Comparison of ENCODE assay signal across 10 cellular contexts in genomic region chr16:68369697-68370096, GRCh38. TPM values are rescaled to one million over a fixed set of nuclear protein-coding genes. Genes with fewer than 3 reads are reported as not detected.
DNase-seq lines count a peak whose midpoint lies in the region; ATAC-seq lines count a peak whose summit lies in the region.
"Had no signal": no experiment of that assay in that cellular context is flagged by ENCODE, and none has a peak within 500 bp of the region (broad histone marks: within the 10 kb centered on the region; RNA-seq: fewer than 3 reads in every experiment).

No MANE protein-coding gene starts in this region.

- H3K9me3 ChIP-seq in MG63: no peaks in the 10 kb centered on the region

- no peaks in the 10 kb centered on the region for H3K27me3 ChIP-seq in MG63

- DNase-seq in activated naive CD4-positive, alpha-beta T cell treated with Interleukin-2 at 50 U/mL for 16 hours: peak; percentile 35
- DNase-seq in activated naive CD4-positive, alpha-beta T cell (lab: John Stamatoyannopoulos, UW): no peak
- peak; percentile 47 to 62 for DNase-seq in activated CD4-positive, alpha-beta T cell treated with anti-CD3 and anti-CD28 coated beads, Interleukin-2, amount 50 U/mL, for 48 hours
- DNase-seq in stimulated activated naive CD8-positive, alpha-beta T cell treated with anti-CD3 and anti-CD28 coated beads, Interleukin-15, Interleukin-2, amounts not matched to agents 100 U/mL and 50 U/mL, for 24 hours: peak; percentile 61
- DNase-seq in GOT3 (lab: John Stamatoyannopoulos, UW) (no peak), HK-2 (ENCODE audit: unreplicated experiment) (no peak), MG63 (no peak)
- DNase-seq: NCI-H1092 treated with DMSO at 0.1 percent for 48 hours; stimulated activated naive CD4-positive, alpha-beta T cell treated with Interleukin-2 at 50 U/mL for 16 hours had no signal

- ATAC-seq in HG03097 (IDR thresholded peaks at IDR 0.05; ENCODE audit: low FRiP score, unreplicated experiment): peak; percentile 56
- peak; percentile 63 for ATAC-seq in stimulated activated naive CD8-positive, alpha-beta T cell treated with anti-CD3 and anti-CD28 coated beads, Interleukin-15, Interleukin-2, amounts not matched to agents 100 U/mL and 50 U/mL, for 24 hours

- no peaks in the 10 kb centered on the region for H3K36me3 ChIP-seq in MG63

- H3K4me3 ChIP-seq in MG63: no peak overlapping the region

RNA-seq across cellular contexts. Expression of gene PRMT7, which starts 58.9 kb away (rescaled TPM):
- total RNA-seq in MG63 (2014; rRNA removed; shearing (Covaris generic); ENCODE audit: low replicate concordance): 42.5 and 81.1 TPM in 2 replicates

RNA-seq across cellular contexts. Expression of gene SLC7A6OS, which starts 59.0 kb away (rescaled TPM):
- total RNA-seq in MG63 (2014; rRNA removed; shearing (Covaris generic); ENCODE audit: low replicate concordance): 5.5 and 5.7 TPM in 2 replicates

Comparison
In these comparisons a context has a peak if more than half of its experiments do, and no peak if none do; other contexts are left out.
1. DNase-seq: peak in activated naive CD4-positive, alpha-beta T cell treated with Interleukin-2 at 50 U/mL for 16 hours (single experiment), activated CD4-positive, alpha-beta T cell treated with anti-CD3 and anti-CD28 coated beads, Interleukin-2, amount 50 U/mL, for 48 hours (2 of 2) and stimulated activated naive CD8-positive, alpha-beta T cell treated with anti-CD3 and anti-CD28 coated beads, Interleukin-15, Interleukin-2, amounts not matched to agents 100 U/mL and 50 U/mL, for 24 hours (single experiment); none in activated naive CD4-positive, alpha-beta T cell (0 of 4), GOT3 (single experiment), HK-2 (single experiment) and MG63 (single experiment).